ENCODE assay signal across 11 cellular contexts in genomic region chr14:96053600-96054381, GRCh38. TPM values are rescaled to one million over a fixed set of nuclear protein-coding genes. Genes with fewer than 3 reads are reported as not detected.
DNase-seq lines count a peak whose midpoint lies in the region; ATAC-seq and TF ChIP-seq lines count a peak whose summit lies in the region.
"Had no signal": no experiment of that assay in that cellular context is flagged by ENCODE, and none has a peak within 500 bp of the region (broad histone marks: within the 10 kb centered on the region; RNA-seq: fewer than 3 reads in every experiment).

No MANE protein-coding gene starts in this region.

- no peaks in the 10 kb centered on the region for H3K9me3 ChIP-seq in lung (ENCODE audit: control insufficient read depth in 2 of 2, insufficient read depth in 1 of 2, low read length in 1 of 2)
- no peaks in the 10 kb centered on the region for H3K9me3 ChIP-seq in tibial artery

- H3K36me3 Mint-ChIP-seq in activated T-cell treated with anti-CD3 and anti-CD28 coated beads, Interleukin-2, amount 50 U/mL, for 24 hours (ENCODE audit: low read depth), result no peaks in the 10 kb centered on the region

- no peak overlapping the region for H3K4me3 Mint-ChIP-seq in activated T-cell treated with anti-CD3 and anti-CD28 coated beads, Interleukin-2, amount 50 U/mL, for 24 hours
- H3K4me3 Mint-ChIP-seq: central memory CD8-positive, alpha-beta T cell had no signal

- no peaks in the 10 kb centered on the region for H3K4me1 Mint-ChIP-seq in activated T-cell treated with anti-CD3 and anti-CD28 coated beads, Interleukin-2, amount 50 U/mL, for 24 hours (ENCODE audit: low read depth)
- H3K4me1 Mint-ChIP-seq: central memory CD8-positive, alpha-beta T cell had no signal

- H3K27me3 Mint-ChIP-seq in activated T-cell treated with anti-CD3 and anti-CD28 coated beads, Interleukin-2, amount 50 U/mL, for 24 hours, result peaks cover 13% of the 10 kb centered on the region

- TF ChIP-seq CTCF in lung (IDR thresholded peaks at IDR 0.05; ENCODE audit: control extremely low read depth, extremely low read depth), result no peak
- no peak for TF ChIP-seq CTCF in tibial artery (IDR thresholded peaks at IDR 0.05)

- H3K36me3 ChIP-seq in lung (ENCODE audit: control insufficient read depth in 2 of 2, insufficient read depth in 2 of 2, low read length in 2 of 2) (peaks cover 0 to 3% of the 10 kb centered on the region in 2 donors), tibial artery (no peaks in the 10 kb centered on the region)

- ATAC-seq in lung (ENCODE audit: insufficient read depth, low FRiP score), result peak; percentile 44

- no peak overlapping the region for H3K27ac Mint-ChIP-seq in activated T-cell treated with anti-CD3 and anti-CD28 coated beads, Interleukin-2, amount 50 U/mL, for 24 hours

- H3K4me1 ChIP-seq in lung (ENCODE audit: control insufficient read depth in 2 of 2, insufficient read depth in 2 of 2, low read length in 2 of 2) (peaks cover 0 to 6% of the 10 kb centered on the region in 2 donors), tibial artery (peaks cover 0 to 46% (median 24%) of the 10 kb centered on the region in 4 donors)

- no peaks in the 10 kb centered on the region for H3K9me3 Mint-ChIP-seq in activated T-cell treated with anti-CD3 and anti-CD28 coated beads, Interleukin-2, amount 50 U/mL, for 24 hours
- H3K9me3 Mint-ChIP-seq: central memory CD8-positive, alpha-beta T cell had no signal

- peak; percentile 34 for DNase-seq in DMS53 (lab: John Stamatoyannopoulos, UW)
- no peak for DNase-seq in DMS53 treated with DMSO at 0.1 percent for 48 hours (lab: John Stamatoyannopoulos, UW; ENCODE audit: unreplicated experiment)
- peak; percentile 39 to 62 for DNase-seq in cerebellar nuclear complex (lab: John Stamatoyannopoulos, UW)
- no peak for DNase-seq in lung (ENCODE audit: low spot score)
- DNase-seq in tibial artery, result peak; percentile 89 to 92
- DNase-seq in NCI-H345 (lab: John Stamatoyannopoulos, UW), result no peak
- DNase-seq in activated T-cell treated with anti-CD3 and anti-CD28 coated beads, Interleukin-2, amount 50 U/mL, for 24 hours, result no peak
- no peak for DNase-seq in NCI-H1436 (lab: John Stamatoyannopoulos, UW)
- DNase-seq: H7, SIG-M5 had no signal

- no peaks in the 10 kb centered on the region for H3K27me3 ChIP-seq in lung (ENCODE audit: control insufficient read depth, insufficient read depth)
- no peaks in the 10 kb centered on the region for H3K27me3 ChIP-seq in tibial artery

- H3K27ac ChIP-seq in lung (ENCODE audit: low read depth in 1 of 2, low read length in 1 of 2), result no peak overlapping the region
- H3K27ac ChIP-seq in tibial artery, result peak overlapping the region; percentile 77 to 87

- intact Hi-C loops in tibial artery (cut with DNase I; ENCODE audit: low total_unique reads), result no loop called here

- WGBS in lung, 2 donors, result 83 to 88% methylated on average over 13 of the region's 13 CpGs

- H3K4me3 ChIP-seq in lung (no peak overlapping the region), tibial artery (no peak overlapping the region)

RNA-seq across cellular contexts. Expression of gene C14orf132, which starts 14.6 kb away (rescaled TPM):
- total RNA-seq in lung, result 10 to 100 TPM; 21.7 to 49.3 TPM
- 10 to 100 TPM in 1 of 2 donors, 1 to 10 TPM in 1; 9.8 to 27.7 TPM for polyA plus RNA-seq in lung

Comparison
In these comparisons a context has a peak if more than half of its experiments do, and no peak if none do; other contexts are left out.
1. DNase-seq: peak in DMS53 (single experiment), cerebellar nuclear complex (2 of 2) and tibial artery (2 of 2); none in DMS53 treated with DMSO at 0.1 percent for 48 hours (single experiment), lung (single experiment), NCI-H345 (single experiment), activated T-cell treated with anti-CD3 and anti-CD28 coated beads, Interleukin-2, amount 50 U/mL, for 24 hours (single experiment) and NCI-H1436 (single experiment).
2. H3K27ac ChIP-seq: peak in tibial artery (2 of 2); none in lung (0 of 2).